In the genomic region with DNA sequence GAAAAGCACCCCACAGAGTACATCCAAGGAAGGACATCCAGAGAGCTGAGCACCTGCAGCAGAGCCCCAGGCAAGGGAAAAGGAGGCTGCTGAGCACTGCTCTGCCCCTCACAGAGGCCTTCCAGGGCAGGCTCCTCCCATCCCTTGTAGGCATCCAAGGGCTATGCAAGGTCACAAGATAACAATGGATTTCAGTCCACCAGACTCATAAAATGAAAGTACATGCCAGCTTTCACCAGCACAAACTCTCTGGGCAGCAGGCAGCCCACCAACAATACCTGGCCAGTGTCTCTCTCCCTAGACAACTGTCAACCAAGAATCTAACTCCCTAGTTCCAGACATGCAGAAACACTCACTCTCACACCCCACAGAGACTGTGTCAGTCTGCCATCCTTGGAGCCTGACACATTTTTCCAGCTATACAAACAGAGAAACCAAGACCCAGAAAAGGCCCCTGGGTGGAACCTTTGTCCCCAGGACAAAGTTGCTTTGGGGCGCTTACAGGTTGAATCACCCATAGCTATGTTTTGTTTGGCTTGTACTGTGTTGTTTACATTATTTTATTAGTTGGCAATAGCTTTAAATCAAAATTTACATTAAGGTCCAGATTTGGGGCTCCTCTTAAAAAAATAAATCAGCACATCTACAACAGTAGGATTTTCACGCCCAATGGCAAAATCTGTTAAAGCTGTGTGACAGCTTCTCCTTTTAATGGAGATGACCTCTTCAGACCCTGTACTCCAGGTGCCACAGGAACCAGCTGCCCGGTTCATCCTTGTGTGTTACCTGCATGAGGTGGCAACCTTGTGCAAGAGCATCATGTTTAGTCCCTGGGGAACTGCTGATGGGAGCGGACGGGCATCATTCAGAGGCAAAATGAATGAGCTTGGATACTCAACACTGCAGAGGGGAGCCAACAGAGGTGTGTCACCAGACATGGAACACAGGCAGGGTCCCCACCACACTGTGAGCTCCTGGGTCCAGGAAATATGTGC, we compare ENCODE assay signal across 16 cellular contexts. TPM values are rescaled to one million over a fixed set of nuclear protein-coding genes. Genes with fewer than 3 reads are reported as not detected.
DNase-seq lines count a peak whose midpoint lies in the region; ATAC-seq and TF ChIP-seq lines count a peak whose summit lies in the region.
"Had no signal": no experiment of that assay in that cellular context is flagged by ENCODE, and none has a peak within 500 bp of the region (broad histone marks: within the 10 kb centered on the region; RNA-seq: fewer than 3 reads in every experiment).

No MANE protein-coding gene starts in this region.

- H3K4me3 ChIP-seq in right lobe of liver (no peak overlapping the region), tibial artery (no peak overlapping the region), H7 (ENCODE audit: insufficient read depth, low read depth, low read length) (no peak overlapping the region)
- H3K4me3 ChIP-seq: esophagus squamous epithelium, HAP-1 had no signal

- intact Hi-C loops in right lobe of liver (cut with DNase I) (no loop called here), tibial artery (cut with DNase I; ENCODE audit: low total_unique reads) (no loop called here)

- H3K27ac ChIP-seq in right lobe of liver: no peak overlapping the region
- H3K27ac ChIP-seq in tibial artery: no peak overlapping the region
- H3K27ac ChIP-seq: esophagus squamous epithelium had no signal

- POLR2A ChIA-PET in activated naive CD8-positive, alpha-beta T cell treated with anti-CD3 and anti-CD28 coated beads, Interleukin-2, amount 10 ng/mL, durations not matched to agents 7 days and 5 days (lab: Charles Lee): no interaction called here

- peaks cover 54% of the 10 kb centered on the region for H3K27me3 Mint-ChIP-seq in activated naive CD8-positive, alpha-beta T cell treated with anti-CD3 and anti-CD28 coated beads, Interleukin-2, amount 10 ng/mL, durations not matched to agents 7 days and 5 days
- peaks cover 41% of the 10 kb centered on the region for H3K27me3 Mint-ChIP-seq in activated naive CD8-positive, alpha-beta T cell treated with anti-CD3 and anti-CD28 coated beads, Interleukin-2, amount 50 U/mL, for 24 hours
- peaks cover 34% of the 10 kb centered on the region for H3K27me3 Mint-ChIP-seq in chondrocyte (ENCODE audit: low read depth)

- no peaks in the 10 kb centered on the region for H3K9me3 Mint-ChIP-seq in activated naive CD8-positive, alpha-beta T cell treated with anti-CD3 and anti-CD28 coated beads, Interleukin-2, amount 10 ng/mL, durations not matched to agents 7 days and 5 days
- H3K9me3 Mint-ChIP-seq in activated naive CD8-positive, alpha-beta T cell treated with anti-CD3 and anti-CD28 coated beads, Interleukin-2, amount 50 U/mL, for 24 hours: no peaks in the 10 kb centered on the region
- H3K9me3 Mint-ChIP-seq in chondrocyte (ENCODE audit: low read depth): peaks cover 2% of the 10 kb centered on the region
- H3K9me3 Mint-ChIP-seq: T-helper 1 cell treated with Interleukin-12 subunit alpha and Interleukin-12 subunit beta and Interleukin-4 antibody, amounts not matched to agents 30 μg/mL and 1 μg/mL, for 36 hours had no signal

- TF ChIP-seq POLR2A in right lobe of liver (IDR thresholded peaks at IDR 0.05): no peak

- H3K36me3 Mint-ChIP-seq in activated naive CD8-positive, alpha-beta T cell treated with anti-CD3 and anti-CD28 coated beads, Interleukin-2, amount 10 ng/mL, durations not matched to agents 7 days and 5 days: no peaks in the 10 kb centered on the region
- H3K36me3 Mint-ChIP-seq in activated naive CD8-positive, alpha-beta T cell treated with anti-CD3 and anti-CD28 coated beads, Interleukin-2, amount 50 U/mL, for 24 hours (ENCODE audit: low read depth): no peaks in the 10 kb centered on the region
- peaks cover 2% of the 10 kb centered on the region for H3K36me3 Mint-ChIP-seq in chondrocyte (ENCODE audit: low read depth)

- WGBS in right lobe of liver (ENCODE audit: insufficient coverage, low coverage, low lambda C conversion rate, missing lambda C conversion rate): 45% methylated on average over 3 of the region's 5 CpGs

- no peak for TF ChIP-seq CTCF in chondrocyte (IDR thresholded peaks at IDR 0.05)
- no peak for TF ChIP-seq CTCF in right lobe of liver (IDR thresholded peaks at IDR 0.05)
- TF ChIP-seq CTCF in tibial artery (IDR thresholded peaks at IDR 0.05): no peak

- H3K27ac Mint-ChIP-seq in activated naive CD8-positive, alpha-beta T cell treated with anti-CD3 and anti-CD28 coated beads, Interleukin-2, amount 10 ng/mL, durations not matched to agents 7 days and 5 days: no peak overlapping the region
- no peak overlapping the region for H3K27ac Mint-ChIP-seq in activated naive CD8-positive, alpha-beta T cell treated with anti-CD3 and anti-CD28 coated beads, Interleukin-2, amount 50 U/mL, for 24 hours
- H3K27ac Mint-ChIP-seq in chondrocyte (ENCODE audit: unreplicated experiment): no peak overlapping the region
- H3K27ac Mint-ChIP-seq: T-helper 1 cell treated with Interleukin-12 subunit alpha and Interleukin-12 subunit beta and Interleukin-4 antibody, amounts not matched to agents 30 μg/mL and 1 μg/mL, for 36 hours had no signal

- H3K4me3 Mint-ChIP-seq in activated naive CD8-positive, alpha-beta T cell treated with anti-CD3 and anti-CD28 coated beads, Interleukin-2, amount 10 ng/mL, durations not matched to agents 7 days and 5 days: no peak overlapping the region
- no peak overlapping the region for H3K4me3 Mint-ChIP-seq in activated naive CD8-positive, alpha-beta T cell treated with anti-CD3 and anti-CD28 coated beads, Interleukin-2, amount 50 U/mL, for 24 hours
- H3K4me3 Mint-ChIP-seq in chondrocyte (ENCODE audit: unreplicated experiment): no peak overlapping the region
- H3K4me3 Mint-ChIP-seq: T-helper 1 cell treated with Interleukin-12 subunit alpha and Interleukin-12 subunit beta and Interleukin-4 antibody, amounts not matched to agents 30 μg/mL and 1 μg/mL, for 36 hours had no signal

- H3K4me1 Mint-ChIP-seq in activated naive CD8-positive, alpha-beta T cell treated with anti-CD3 and anti-CD28 coated beads, Interleukin-2, amount 10 ng/mL, durations not matched to agents 7 days and 5 days: peaks cover 9% of the 10 kb centered on the region
- peaks cover 10% of the 10 kb centered on the region for H3K4me1 Mint-ChIP-seq in activated naive CD8-positive, alpha-beta T cell treated with anti-CD3 and anti-CD28 coated beads, Interleukin-2, amount 50 U/mL, for 24 hours
- peaks cover 25% of the 10 kb centered on the region for H3K4me1 Mint-ChIP-seq in chondrocyte (ENCODE audit: low read depth)

- H3K27me3 ChIP-seq in right lobe of liver: peaks cover 0 to 5% of the 10 kb centered on the region in 2 donors
- peaks cover 0 to 17% of the 10 kb centered on the region in 2 donors for H3K27me3 ChIP-seq in tibial artery
- H3K27me3 ChIP-seq in H7 (ENCODE audit: control insufficient read depth, insufficient read depth, low read length): peaks cover 59% of the 10 kb centered on the region

- H3K36me3 ChIP-seq in right lobe of liver: no peaks in the 10 kb centered on the region
- no peaks in the 10 kb centered on the region for H3K36me3 ChIP-seq in tibial artery
- H3K36me3 ChIP-seq in H7 (replicated peaks; ENCODE audit: control insufficient read depth, insufficient read depth, low read length): no peaks in the 10 kb centered on the region
- H3K36me3 ChIP-seq: esophagus squamous epithelium, HAP-1 had no signal

- peaks cover 0 to 23% (median 0%) of the 10 kb centered on the region in 4 donors for H3K4me1 ChIP-seq in right lobe of liver
- H3K4me1 ChIP-seq in tibial artery: peaks cover 0 to 28% (median 17%) of the 10 kb centered on the region in 4 donors

- ATAC-seq in activated naive CD8-positive, alpha-beta T cell treated with anti-CD3 and anti-CD28 coated beads, Interleukin-2, amount 10 ng/mL, durations not matched to agents 7 days and 5 days (ENCODE audit: low read depth): no peak
- ATAC-seq in activated naive CD8-positive, alpha-beta T cell treated with anti-CD3 and anti-CD28 coated beads, Interleukin-2, amount 50 U/mL, for 24 hours: no peak
- peak in 3 of 4 donors; percentile 11 to 25 (median 19) for ATAC-seq in right lobe of liver
- ATAC-seq: activated CD4-positive, CD25-positive, alpha-beta regulatory T cell treated with anti-CD3 and anti-CD28 coated beads, Interleukin-2, amount 50 U/mL, for 24 hours had no signal

- H3K9me3 ChIP-seq in right lobe of liver (no peaks in the 10 kb centered on the region), tibial artery (no peaks in the 10 kb centered on the region)
- H3K9me3 ChIP-seq: esophagus squamous epithelium, HAP-1 had no signal

- peak; percentile 10 for DNase-seq in activated naive CD8-positive, alpha-beta T cell treated with anti-CD3 and anti-CD28 coated beads, Interleukin-2, amount 10 ng/mL, durations not matched to agents 7 days and 5 days
- no peak for DNase-seq in activated naive CD8-positive, alpha-beta T cell treated with anti-CD3 and anti-CD28 coated beads, Interleukin-2, amount 50 U/mL, for 24 hours
- DNase-seq in chondrocyte (ENCODE audit: low spot score) (peak; percentile 46), right lobe of liver (peak in 2 of 3 donors; percentile 27 to 43), tibial artery (peak; percentile 16 to 50), H7 (no peak), AG20443 (ENCODE audit: low spot score) (no peak), AML-193 (lab: John Stamatoyannopoulos, UW) (no peak)
- DNase-seq: activated T-cell treated with anti-CD3 and anti-CD28 coated beads for 4 hours, dermis blood vessel endothelial cell, esophagus squamous epithelium, NCI-H526 had no signal

RNA-seq across cellular contexts. Expression of a gene that starts 5.2 kb away (rescaled TPM):
- not detected for total RNA-seq in activated naive CD8-positive, alpha-beta T cell treated with anti-CD3 and anti-CD28 coated beads, Interleukin-2, amount 10 ng/mL, durations not matched to agents 7 days and 5 days
- total RNA-seq in chondrocyte: 0.60 to 2.2 TPM (median 0.62 TPM) in 3 replicates
- total RNA-seq in right lobe of liver: 1 to 10 TPM in 2 of 6 experiments, under 1 TPM in 4; 0.05 to 1.9 (median 0.81) TPM
- 0.22 and 0.31 TPM in 2 replicates for total RNA-seq in H7 (2014; rRNA removed; shearing (Covaris generic))
- total RNA-seq: dermis blood vessel endothelial cell, lung microvascular endothelial cell had no signal

Comparison
In these comparisons a context has a peak if more than half of its experiments do, and no peak if none do; other contexts are left out.
1. DNase-seq: peak in activated naive CD8-positive, alpha-beta T cell treated with anti-CD3 and anti-CD28 coated beads, Interleukin-2, amount 10 ng/mL, durations not matched to agents 7 days and 5 days (single experiment), chondrocyte (single experiment), right lobe of liver (2 of 3) and tibial artery (2 of 2); none in activated naive CD8-positive, alpha-beta T cell treated with anti-CD3 and anti-CD28 coated beads, Interleukin-2, amount 50 U/mL, for 24 hours (single experiment), H7 (single experiment), AG20443 (single experiment) and AML-193 (0 of 2).
2. ATAC-seq: peak in right lobe of liver (3 of 4); none in activated naive CD8-positive, alpha-beta T cell treated with anti-CD3 and anti-CD28 coated beads, Interleukin-2, amount 10 ng/mL, durations not matched to agents 7 days and 5 days (single experiment) and activated naive CD8-positive, alpha-beta T cell treated with anti-CD3 and anti-CD28 coated beads, Interleukin-2, amount 50 U/mL, for 24 hours (single experiment).